Comparison of ENCODE assay signal across 1 cellular context in genomic region chr21:36913247-36914169, GRCh38.
TF ChIP-seq lines count a peak whose summit lies in the region.

No MANE protein-coding gene starts in this region.

TF ChIP-seq in HEK293, 187 proteins besides CTCF, POLR2A, EP300 and RAD21 (continued from another document):
- TF ChIP-seq, protein P1, sequence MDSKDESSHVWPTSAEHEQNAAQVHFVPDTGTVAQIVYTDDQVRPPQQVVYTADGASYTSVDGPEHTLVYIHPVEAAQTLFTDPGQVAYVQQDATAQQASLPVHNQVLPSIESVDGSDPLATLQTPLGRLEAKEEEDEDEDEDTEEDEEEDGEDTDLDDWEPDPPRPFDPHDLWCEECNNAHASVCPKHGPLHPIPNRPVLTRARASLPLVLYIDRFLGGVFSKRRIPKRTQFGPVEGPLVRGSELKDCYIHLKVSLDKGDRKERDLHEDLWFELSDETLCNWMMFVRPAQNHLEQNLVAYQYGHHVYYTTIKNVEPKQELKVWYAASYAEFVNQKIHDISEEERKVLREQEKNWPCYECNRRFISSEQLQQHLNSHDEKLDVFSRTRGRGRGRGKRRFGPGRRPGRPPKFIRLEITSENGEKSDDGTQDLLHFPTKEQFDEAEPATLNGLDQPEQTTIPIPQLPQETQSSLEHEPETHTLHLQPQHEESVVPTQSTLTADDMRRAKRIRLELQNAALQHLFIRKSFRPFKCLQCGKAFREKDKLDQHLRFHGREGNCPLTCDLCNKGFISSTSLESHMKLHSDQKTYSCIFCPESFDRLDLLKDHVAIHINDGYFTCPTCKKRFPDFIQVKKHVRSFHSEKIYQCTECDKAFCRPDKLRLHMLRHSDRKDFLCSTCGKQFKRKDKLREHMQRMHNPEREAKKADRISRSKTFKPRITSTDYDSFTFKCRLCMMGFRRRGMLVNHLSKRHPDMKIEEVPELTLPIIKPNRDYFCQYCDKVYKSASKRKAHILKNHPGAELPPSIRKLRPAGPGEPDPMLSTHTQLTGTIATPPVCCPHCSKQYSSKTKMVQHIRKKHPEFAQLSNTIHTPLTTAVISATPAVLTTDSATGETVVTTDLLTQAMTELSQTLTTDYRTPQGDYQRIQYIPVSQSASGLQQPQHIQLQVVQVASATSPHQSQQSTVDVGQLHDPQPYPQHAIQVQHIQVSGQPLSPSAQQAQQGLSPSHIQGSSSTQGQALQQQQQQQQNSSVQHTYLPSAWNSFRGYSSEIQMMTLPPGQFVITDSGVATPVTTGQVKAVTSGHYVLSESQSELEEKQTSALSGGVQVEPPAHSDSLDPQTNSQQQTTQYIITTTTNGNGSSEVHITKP (tag by site-specific recombination; IDR thresholded peaks at IDR 0.05), result peak; percentile 66
- TF ChIP-seq ZNF366 (tag by site-specific recombination; conservative IDR thresholded peaks at IDR 0.05), result peak; percentile 52
- peak; percentile 16 for TF ChIP-seq KLF1 (tag by site-specific recombination; IDR thresholded peaks at IDR 0.05)
